In genomic region chr3:50620846-50621245, GRCh38 we compare ENCODE assay signal across 6 cellular contexts. TPM values are rescaled to one million over a fixed set of nuclear protein-coding genes. Genes with fewer than 3 reads are reported as not detected.
DNase-seq lines count a peak whose midpoint lies in the region; ATAC-seq and TF ChIP-seq lines count a peak whose summit lies in the region.

No MANE protein-coding gene starts in this region.

- H4K20me1 ChIP-seq in BLaER1: peaks cover 50% of the 10 kb centered on the region

- no peak overlapping the region for H3K4me3 ChIP-seq in BLaER1
- no peak overlapping the region for H3K4me3 ChIP-seq in dorsolateral prefrontal cortex

- H3K4me1 ChIP-seq in BLaER1: peaks cover 77% of the 10 kb centered on the region

- peak overlapping the region; percentile 54 for H3K27ac ChIP-seq in BLaER1
- H3K27ac ChIP-seq in dorsolateral prefrontal cortex: peak overlapping the region in 25 of 59 donors; percentile 4 to 80 (median 53)

- H3K27me3 ChIP-seq in BLaER1 (no peaks in the 10 kb centered on the region), dorsolateral prefrontal cortex (no peaks in the 10 kb centered on the region)

- no peak overlapping the region for H3K9ac ChIP-seq in BLaER1

- H3K36me3 ChIP-seq in BLaER1: peaks cover 26% of the 10 kb centered on the region

- H3K4me2 ChIP-seq in BLaER1: peak overlapping the region; percentile 71

- no peaks in the 10 kb centered on the region for H3K9me3 ChIP-seq in BLaER1

- intact Hi-C loops in dorsolateral prefrontal cortex (cut with DNase I): no loop called here

- no peak for TF ChIP-seq CTCF in dorsolateral prefrontal cortex (IDR thresholded peaks at IDR 0.05 in 54 of 56, conservative IDR thresholded peaks at IDR 0.05 in 2 of 56; ENCODE audit: low read depth in 1 of 56, partially characterized antibody in 56 of 56)

- DNase-seq in M059J (ENCODE audit: low read depth): peak; percentile 86
- peak; percentile 29 for DNase-seq in fibroblast of peridontal ligament (ENCODE audit: extremely low read depth)
- DNase-seq in dermis blood vessel endothelial cell: no peak
- no peak for DNase-seq in dorsolateral prefrontal cortex

- ATAC-seq in GM19328 (IDR thresholded peaks at IDR 0.05; ENCODE audit: unreplicated experiment): no peak

RNA-seq across cellular contexts. Expression of gene MAPKAPK3, which starts 3.9 kb away (rescaled TPM):
- total RNA-seq in M059J (2014; rRNA removed; shearing (Covaris generic)): 40.0 and 46.4 TPM in 2 replicates
- 9.2 and 11.9 TPM in 2 replicates for total RNA-seq in dermis blood vessel endothelial cell
- total RNA-seq in dorsolateral prefrontal cortex: 10 to 100 TPM in 107 of 120 experiments, 1 to 10 TPM in 13; 6.3 to 30.7 (median 13.1) TPM

RNA-seq across cellular contexts. Expression of gene CISH, which starts 9.3 kb away (rescaled TPM):
- 0.81 and 0.99 TPM in 2 replicates for total RNA-seq in M059J (2014; rRNA removed; shearing (Covaris generic))
- total RNA-seq in dermis blood vessel endothelial cell (0.37 and 0.51 TPM in 2 replicates), dorsolateral prefrontal cortex (1 to 10 TPM in 67 of 120 experiments, under 1 TPM in 53; 0.15 to 7.8 (median 1.1) TPM)

RNA-seq across cellular contexts. Expression of gene HEMK1, which starts 51.5 kb away (rescaled TPM):
- total RNA-seq in M059J (2014; rRNA removed; shearing (Covaris generic)): 5.5 and 7.3 TPM in 2 replicates
- total RNA-seq in dermis blood vessel endothelial cell (8.1 and 13.3 TPM in 2 replicates), dorsolateral prefrontal cortex (10 to 100 TPM in 115 of 120 experiments, 1 to 10 TPM in 5; 8.6 to 22.8 (median 14.2) TPM)

RNA-seq across cellular contexts. Expression of gene C3orf18, which starts 53.3 kb away (rescaled TPM):
- total RNA-seq in M059J (2014; rRNA removed; shearing (Covaris generic)): 0.05 and 2.7 TPM in 2 replicates
- total RNA-seq in dermis blood vessel endothelial cell: 2.7 and 3.6 TPM in 2 replicates
- total RNA-seq in dorsolateral prefrontal cortex: 10 to 100 TPM; 22.0 to 50.0 (median 37.9) TPM

RNA-seq across cellular contexts. Expression of gene DOCK3, which starts 53.9 kb away (rescaled TPM):
- total RNA-seq in M059J (2014; rRNA removed; shearing (Covaris generic)): 0.52 and 1.0 TPM in 2 replicates
- total RNA-seq in dermis blood vessel endothelial cell (under 0.01 TPM in 1 of 2 replicates, not detected in the other), dorsolateral prefrontal cortex (100 to 1,000 TPM in 74 of 120 experiments, 10 to 100 TPM in 46; 58.3 to 141 (median 105) TPM)

Comparison
In these comparisons a context has a peak if more than half of its experiments do, and no peak if none do; other contexts are left out.
1. DNase-seq: peak in M059J (single experiment) and fibroblast of peridontal ligament (single experiment); none in dermis blood vessel endothelial cell (single experiment) and dorsolateral prefrontal cortex (0 of 10).